ENCODE assay signal across 15 cellular contexts in genomic region chr19:23957660-23958281, GRCh38. TPM values are rescaled to one million over a fixed set of nuclear protein-coding genes. Genes with fewer than 3 reads are reported as not detected.
DNase-seq lines count a peak whose midpoint lies in the region; ATAC-seq and TF ChIP-seq lines count a peak whose summit lies in the region.
"Had no signal": no experiment of that assay in that cellular context is flagged by ENCODE, and none has a peak within 500 bp of the region (broad histone marks: within the 10 kb centered on the region; RNA-seq: fewer than 3 reads in every experiment).

No MANE protein-coding gene starts in this region.

- TF ChIP-seq POLR2A in breast epithelium (IDR thresholded peaks at IDR 0.05): no peak

- H3K27me3 ChIP-seq in breast epithelium: no peaks in the 10 kb centered on the region
- H3K27me3 ChIP-seq: ascending aorta, gastroesophageal sphincter had no signal

- H3K36me3 ChIP-seq in breast epithelium: no peaks in the 10 kb centered on the region
- no peaks in the 10 kb centered on the region for H3K36me3 ChIP-seq in mesodermal cell (ENCODE audit: control insufficient read depth, insufficient read depth, low read length)
- H3K36me3 ChIP-seq: ascending aorta, gastroesophageal sphincter had no signal

- WGBS in mesodermal cell (ENCODE audit: insufficient coverage in 2 of 2), 2 experiments: 63 to 80% methylated on average over 10 to 12 of the region's 15 CpGs

- H3K27ac ChIP-seq in breast epithelium: peak overlapping the region in 1 of 2 donors; percentile 38
- H3K27ac ChIP-seq in mesodermal cell (ENCODE audit: low read depth, low read length, severe bottlenecking): peak overlapping the region; percentile 45
- H3K27ac ChIP-seq: ascending aorta, gastroesophageal sphincter, HL-60 had no signal

- no peaks in the 10 kb centered on the region for H3K4me1 Mint-ChIP-seq in osteocyte (ENCODE audit: unreplicated experiment)

- peaks cover 36% of the 10 kb centered on the region for H3K9me3 Mint-ChIP-seq in osteocyte (ENCODE audit: unreplicated experiment)

- ATAC-seq in GM18858 (IDR thresholded peaks at IDR 0.05; ENCODE audit: unreplicated experiment) (no peak), HG03460 (IDR thresholded peaks at IDR 0.05; ENCODE audit: unreplicated experiment) (no peak)
- ATAC-seq: gastroesophageal sphincter had no signal

- intact Hi-C loops in breast epithelium (cut with DNase I; ENCODE audit: low total_unique reads): no loop called here

- DNase-seq in DMS 273 treated with DMSO at 0.1 percent for 48 hours (lab: John Stamatoyannopoulos, UW) (peak; percentile 2), LNCaP clone FGC (ENCODE audit: low read depth) (peak; percentile 6), breast epithelium (ENCODE audit: low spot score in 2 of 2) (no peak), osteocyte (ENCODE audit: extremely low spot score, unreplicated experiment) (no peak), NCI-H1436 treated with DMSO at 0.1 percent for 48 hours (lab: John Stamatoyannopoulos, UW) (no peak)
- DNase-seq: DMS153, H7, NCI-H187 had no signal

- no peak overlapping the region for H3K4me3 Mint-ChIP-seq in osteocyte (ENCODE audit: unreplicated experiment)

- H3K4me1 ChIP-seq in breast epithelium (no peaks in the 10 kb centered on the region), mesodermal cell (ENCODE audit: control insufficient read depth, insufficient read depth, low read length, poor library complexity, severe bottlenecking) (peaks cover 3% of the 10 kb centered on the region)
- H3K4me1 ChIP-seq: ascending aorta, gastroesophageal sphincter had no signal

- no peaks in the 10 kb centered on the region for H3K36me3 Mint-ChIP-seq in osteocyte (ENCODE audit: unreplicated experiment)

- H3K27ac Mint-ChIP-seq in osteocyte (ENCODE audit: unreplicated experiment): no peak overlapping the region

- no peak overlapping the region for H3K4me3 ChIP-seq in LNCaP clone FGC (ENCODE audit: low read depth, low read length)
- H3K4me3 ChIP-seq in breast epithelium: peak overlapping the region in 2 of 3 donors; percentile 43 to 55
- no peak overlapping the region for H3K4me3 ChIP-seq in mesodermal cell (ENCODE audit: extremely low read depth, insufficient read depth, low read length, poor library complexity, severe bottlenecking)
- H3K4me3 ChIP-seq: ascending aorta, gastroesophageal sphincter, smooth muscle cell had no signal

- no peaks in the 10 kb centered on the region for H3K9me3 ChIP-seq in breast epithelium
- peaks cover 25% of the 10 kb centered on the region for H3K9me3 ChIP-seq in mesodermal cell (ENCODE audit: control insufficient read depth, low read length)
- H3K9me3 ChIP-seq: ascending aorta, gastroesophageal sphincter had no signal

- no peaks in the 10 kb centered on the region for H3K27me3 Mint-ChIP-seq in osteocyte (ENCODE audit: unreplicated experiment)

- TF ChIP-seq CTCF in LNCaP clone FGC (IDR thresholded peaks at IDR 0.05; ENCODE audit: control insufficient read depth, extremely low read depth, insufficient read depth) (no peak), breast epithelium (IDR thresholded peaks at IDR 0.05) (no peak), osteocyte (IDR thresholded peaks at IDR 0.05) (no peak)

RNA-seq across cellular contexts. Expression of gene ZNF726, which starts 43.1 kb away (rescaled TPM):
- total RNA-seq in breast epithelium (1 to 10 TPM; 1.6 to 9.4 (median 3.6) TPM), osteocyte (1.7 and 2.2 TPM in 2 replicates)
- polyA plus RNA-seq in mesodermal cell (2013, experiment 1 of 2): 3.8 TPM
- polyA plus RNA-seq in mesodermal cell (2013, experiment 2 of 2): 3.0 TPM
- total RNA-seq: ascending aorta, H7, smooth muscle cell had no signal
- polyA plus RNA-seq: smooth muscle cell had no signal

Comparison
In these comparisons a context has a peak if more than half of its experiments do, and no peak if none do; other contexts are left out.
1. DNase-seq: peak in DMS 273 treated with DMSO at 0.1 percent for 48 hours (single experiment) and LNCaP clone FGC (single experiment); none in breast epithelium (0 of 2), osteocyte (single experiment) and NCI-H1436 treated with DMSO at 0.1 percent for 48 hours (single experiment).
2. H3K4me3 ChIP-seq: peak in breast epithelium (2 of 3); none in LNCaP clone FGC (single experiment) and mesodermal cell (single experiment).